Comparison of ENCODE assay signal across 1 cellular context in the genomic region with DNA sequence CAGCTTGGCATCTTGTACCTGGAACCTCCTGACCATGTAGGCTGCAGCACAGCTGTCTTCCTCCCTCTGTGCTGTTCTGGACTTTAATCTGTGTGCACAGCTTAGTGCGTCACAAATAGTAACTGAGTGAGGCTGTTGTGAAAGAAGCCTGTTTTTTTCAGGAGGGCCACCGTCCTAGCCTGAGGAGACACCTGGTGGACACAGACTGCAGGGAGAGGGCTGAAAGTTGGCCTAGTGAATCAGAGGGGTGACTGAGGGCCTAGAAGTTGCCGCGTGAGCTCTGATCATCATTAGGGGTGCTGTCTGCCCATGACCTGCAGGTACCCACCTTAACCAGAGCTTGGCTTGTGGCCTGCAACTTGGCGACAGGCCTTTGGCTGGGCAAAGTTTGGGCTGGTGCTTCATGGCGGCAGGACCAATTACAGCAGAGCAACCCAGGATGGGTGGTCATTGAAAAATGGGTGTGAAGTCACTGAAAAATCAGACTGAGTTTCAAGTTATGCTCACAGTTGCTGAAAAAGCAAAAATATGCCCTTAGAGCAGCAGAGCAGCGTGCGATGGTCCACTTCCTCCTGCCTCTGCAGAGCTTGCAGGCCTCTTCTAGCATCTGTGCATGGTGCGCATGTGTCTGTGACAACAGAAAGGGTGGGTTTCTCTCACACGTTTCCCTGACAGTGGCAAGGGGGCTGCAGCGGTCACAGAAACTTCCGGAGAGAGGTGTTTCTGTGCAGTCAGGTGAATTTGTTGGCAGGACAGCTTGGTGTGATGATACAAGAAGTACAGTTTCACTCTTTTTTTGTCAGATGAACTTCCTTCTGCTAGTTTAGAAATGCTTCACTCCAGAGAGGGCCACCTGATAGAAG.
TF ChIP-seq lines count a peak whose summit lies in the region.

No MANE protein-coding gene starts in this region.

TF ChIP-seq in HepG2, 621 proteins besides CTCF, POLR2A, EP300 and RAD21 (continued from another document and continues in another):
- TF ChIP-seq, protein P1, sequence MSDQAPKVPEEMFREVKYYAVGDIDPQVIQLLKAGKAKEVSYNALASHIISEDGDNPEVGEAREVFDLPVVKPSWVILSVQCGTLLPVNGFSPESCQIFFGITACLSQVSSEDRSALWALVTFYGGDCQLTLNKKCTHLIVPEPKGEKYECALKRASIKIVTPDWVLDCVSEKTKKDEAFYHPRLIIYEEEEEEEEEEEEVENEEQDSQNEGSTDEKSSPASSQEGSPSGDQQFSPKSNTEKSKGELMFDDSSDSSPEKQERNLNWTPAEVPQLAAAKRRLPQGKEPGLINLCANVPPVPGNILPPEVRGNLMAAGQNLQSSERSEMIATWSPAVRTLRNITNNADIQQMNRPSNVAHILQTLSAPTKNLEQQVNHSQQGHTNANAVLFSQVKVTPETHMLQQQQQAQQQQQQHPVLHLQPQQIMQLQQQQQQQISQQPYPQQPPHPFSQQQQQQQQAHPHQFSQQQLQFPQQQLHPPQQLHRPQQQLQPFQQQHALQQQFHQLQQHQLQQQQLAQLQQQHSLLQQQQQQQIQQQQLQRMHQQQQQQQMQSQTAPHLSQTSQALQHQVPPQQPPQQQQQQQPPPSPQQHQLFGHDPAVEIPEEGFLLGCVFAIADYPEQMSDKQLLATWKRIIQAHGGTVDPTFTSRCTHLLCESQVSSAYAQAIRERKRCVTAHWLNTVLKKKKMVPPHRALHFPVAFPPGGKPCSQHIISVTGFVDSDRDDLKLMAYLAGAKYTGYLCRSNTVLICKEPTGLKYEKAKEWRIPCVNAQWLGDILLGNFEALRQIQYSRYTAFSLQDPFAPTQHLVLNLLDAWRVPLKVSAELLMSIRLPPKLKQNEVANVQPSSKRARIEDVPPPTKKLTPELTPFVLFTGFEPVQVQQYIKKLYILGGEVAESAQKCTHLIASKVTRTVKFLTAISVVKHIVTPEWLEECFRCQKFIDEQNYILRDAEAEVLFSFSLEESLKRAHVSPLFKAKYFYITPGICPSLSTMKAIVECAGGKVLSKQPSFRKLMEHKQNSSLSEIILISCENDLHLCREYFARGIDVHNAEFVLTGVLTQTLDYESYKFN (CRISPR knock-in tag; conservative IDR thresholded peaks at IDR 0.05): peak; percentile 97
- TF ChIP-seq, protein P2, sequence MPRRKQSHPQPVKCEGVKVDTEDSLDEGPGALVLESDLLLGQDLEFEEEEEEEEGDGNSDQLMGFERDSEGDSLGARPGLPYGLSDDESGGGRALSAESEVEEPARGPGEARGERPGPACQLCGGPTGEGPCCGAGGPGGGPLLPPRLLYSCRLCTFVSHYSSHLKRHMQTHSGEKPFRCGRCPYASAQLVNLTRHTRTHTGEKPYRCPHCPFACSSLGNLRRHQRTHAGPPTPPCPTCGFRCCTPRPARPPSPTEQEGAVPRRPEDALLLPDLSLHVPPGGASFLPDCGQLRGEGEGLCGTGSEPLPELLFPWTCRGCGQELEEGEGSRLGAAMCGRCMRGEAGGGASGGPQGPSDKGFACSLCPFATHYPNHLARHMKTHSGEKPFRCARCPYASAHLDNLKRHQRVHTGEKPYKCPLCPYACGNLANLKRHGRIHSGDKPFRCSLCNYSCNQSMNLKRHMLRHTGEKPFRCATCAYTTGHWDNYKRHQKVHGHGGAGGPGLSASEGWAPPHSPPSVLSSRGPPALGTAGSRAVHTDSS (CRISPR knock-in tag; conservative IDR thresholded peaks at IDR 0.05): no peak
- peak; percentile 66; the same call in 1 of the 2 replicates for TF ChIP-seq ESRRA (CRISPR knock-in tag; IDR thresholded peaks at IDR 0.05; ENCODE audit: low read depth)
- peak; percentile 87; the same call in 1 of the 2 replicates for TF ChIP-seq FOXK1 (CRISPR knock-in tag; IDR thresholded peaks at IDR 0.05; ENCODE audit: borderline replicate concordance, low read depth)
- peak; percentile 81; the same call in 1 of the 2 replicates for TF ChIP-seq YEATS4 (CRISPR knock-in tag; IDR thresholded peaks at IDR 0.05; ENCODE audit: borderline replicate concordance)
- TF ChIP-seq, protein P3, sequence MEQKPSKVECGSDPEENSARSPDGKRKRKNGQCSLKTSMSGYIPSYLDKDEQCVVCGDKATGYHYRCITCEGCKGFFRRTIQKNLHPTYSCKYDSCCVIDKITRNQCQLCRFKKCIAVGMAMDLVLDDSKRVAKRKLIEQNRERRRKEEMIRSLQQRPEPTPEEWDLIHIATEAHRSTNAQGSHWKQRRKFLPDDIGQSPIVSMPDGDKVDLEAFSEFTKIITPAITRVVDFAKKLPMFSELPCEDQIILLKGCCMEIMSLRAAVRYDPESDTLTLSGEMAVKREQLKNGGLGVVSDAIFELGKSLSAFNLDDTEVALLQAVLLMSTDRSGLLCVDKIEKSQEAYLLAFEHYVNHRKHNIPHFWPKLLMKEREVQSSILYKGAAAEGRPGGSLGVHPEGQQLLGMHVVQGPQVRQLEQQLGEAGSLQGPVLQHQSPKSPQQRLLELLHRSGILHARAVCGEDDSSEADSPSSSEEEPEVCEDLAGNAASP (CRISPR knock-in tag; IDR thresholded peaks at IDR 0.05; ENCODE audit: borderline replicate concordance): peak; percentile 89
- peak; percentile 71 for TF ChIP-seq TBL1XR1 (IDR thresholded peaks at IDR 0.05; ENCODE audit: borderline replicate concordance, low read length, partially characterized antibody)
- TF ChIP-seq MED13 (CRISPR knock-in tag; IDR thresholded peaks at IDR 0.05): no peak
- peak; percentile 92 for TF ChIP-seq KAT7 (CRISPR knock-in tag; IDR thresholded peaks at IDR 0.05; ENCODE audit: borderline replicate concordance)
- no peak for TF ChIP-seq PHB2 (IDR thresholded peaks at IDR 0.05; ENCODE audit: partially characterized antibody)
- peak; percentile 74 for TF ChIP-seq ELF1 (CRISPR knock-in tag; IDR thresholded peaks at IDR 0.05)
- TF ChIP-seq, protein P4, sequence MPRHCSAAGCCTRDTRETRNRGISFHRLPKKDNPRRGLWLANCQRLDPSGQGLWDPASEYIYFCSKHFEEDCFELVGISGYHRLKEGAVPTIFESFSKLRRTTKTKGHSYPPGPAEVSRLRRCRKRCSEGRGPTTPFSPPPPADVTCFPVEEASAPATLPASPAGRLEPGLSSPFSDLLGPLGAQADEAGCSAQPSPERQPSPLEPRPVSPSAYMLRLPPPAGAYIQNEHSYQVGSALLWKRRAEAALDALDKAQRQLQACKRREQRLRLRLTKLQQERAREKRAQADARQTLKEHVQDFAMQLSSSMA (CRISPR knock-in tag; IDR thresholded peaks at IDR 0.05): peak; percentile 74; the same call in 1 of the 2 replicates
- TF ChIP-seq SRSF4 (IDR thresholded peaks at IDR 0.05; ENCODE audit: low read depth, low read length, poor library complexity, severe bottlenecking): no peak
- TF ChIP-seq, protein P5, sequence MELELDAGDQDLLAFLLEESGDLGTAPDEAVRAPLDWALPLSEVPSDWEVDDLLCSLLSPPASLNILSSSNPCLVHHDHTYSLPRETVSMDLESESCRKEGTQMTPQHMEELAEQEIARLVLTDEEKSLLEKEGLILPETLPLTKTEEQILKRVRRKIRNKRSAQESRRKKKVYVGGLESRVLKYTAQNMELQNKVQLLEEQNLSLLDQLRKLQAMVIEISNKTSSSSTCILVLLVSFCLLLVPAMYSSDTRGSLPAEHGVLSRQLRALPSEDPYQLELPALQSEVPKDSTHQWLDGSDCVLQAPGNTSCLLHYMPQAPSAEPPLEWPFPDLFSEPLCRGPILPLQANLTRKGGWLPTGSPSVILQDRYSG (CRISPR knock-in tag; IDR thresholded peaks at IDR 0.05): no peak
- TF ChIP-seq NR2F2 (IDR thresholded peaks at IDR 0.05; ENCODE audit: borderline replicate concordance, low read depth): peak; percentile 68; the same call in 1 of the 2 replicates
- peak; percentile 90 for TF ChIP-seq MIXL1 (CRISPR knock-in tag; IDR thresholded peaks at IDR 0.05)
- TF ChIP-seq MAF1 (CRISPR knock-in tag; IDR thresholded peaks at IDR 0.05; ENCODE audit: borderline replicate concordance): peak; percentile 85; the same call in 1 of the 2 replicates
- TF ChIP-seq SAP130 (CRISPR knock-in tag; IDR thresholded peaks at IDR 0.05; ENCODE audit: low read depth): peak; percentile 98
- TF ChIP-seq ZNF230 (CRISPR knock-in tag; IDR thresholded peaks at IDR 0.05): peak; percentile 84; the same call in 1 of the 2 replicates
- peak; percentile 92 for TF ChIP-seq TEAD3 (CRISPR knock-in tag; optimal IDR thresholded peaks at IDR 0.05; ENCODE audit: borderline replicate concordance)
- no peak for TF ChIP-seq REL (CRISPR knock-in tag; conservative IDR thresholded peaks at IDR 0.05)
- peak; percentile 89 for TF ChIP-seq HOXA5 (CRISPR knock-in tag; IDR thresholded peaks at IDR 0.05)
- TF ChIP-seq, protein P6, sequence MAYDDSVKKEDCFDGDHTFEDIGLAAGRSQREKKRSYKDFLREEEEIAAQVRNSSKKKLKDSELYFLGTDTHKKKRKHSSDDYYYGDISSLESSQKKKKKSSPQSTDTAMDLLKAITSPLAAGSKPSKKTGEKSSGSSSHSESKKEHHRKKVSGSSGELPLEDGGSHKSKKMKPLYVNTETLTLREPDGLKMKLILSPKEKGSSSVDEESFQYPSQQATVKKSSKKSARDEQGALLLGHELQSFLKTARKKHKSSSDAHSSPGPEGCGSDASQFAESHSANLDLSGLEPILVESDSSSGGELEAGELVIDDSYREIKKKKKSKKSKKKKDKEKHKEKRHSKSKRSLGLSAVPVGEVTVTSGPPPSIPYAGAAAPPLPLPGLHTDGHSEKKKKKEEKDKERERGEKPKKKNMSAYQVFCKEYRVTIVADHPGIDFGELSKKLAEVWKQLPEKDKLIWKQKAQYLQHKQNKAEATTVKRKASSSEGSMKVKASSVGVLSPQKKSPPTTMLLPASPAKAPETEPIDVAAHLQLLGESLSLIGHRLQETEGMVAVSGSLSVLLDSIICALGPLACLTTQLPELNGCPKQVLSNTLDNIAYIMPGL (CRISPR knock-in tag; IDR thresholded peaks at IDR 0.05; ENCODE audit: borderline replicate concordance in 1 of 2, low read depth in 1 of 2): peak; percentile 96 to 98
- TF ChIP-seq ZNF331 (CRISPR knock-in tag; IDR thresholded peaks at IDR 0.05): peak; percentile 97
- TF ChIP-seq ZNF724P (CRISPR knock-in tag; IDR thresholded peaks at IDR 0.05; ENCODE audit: borderline replicate concordance): 0 out of 2 replicates have a peak, but pooled peaks have one; percentile 68
- TF ChIP-seq, protein P7, sequence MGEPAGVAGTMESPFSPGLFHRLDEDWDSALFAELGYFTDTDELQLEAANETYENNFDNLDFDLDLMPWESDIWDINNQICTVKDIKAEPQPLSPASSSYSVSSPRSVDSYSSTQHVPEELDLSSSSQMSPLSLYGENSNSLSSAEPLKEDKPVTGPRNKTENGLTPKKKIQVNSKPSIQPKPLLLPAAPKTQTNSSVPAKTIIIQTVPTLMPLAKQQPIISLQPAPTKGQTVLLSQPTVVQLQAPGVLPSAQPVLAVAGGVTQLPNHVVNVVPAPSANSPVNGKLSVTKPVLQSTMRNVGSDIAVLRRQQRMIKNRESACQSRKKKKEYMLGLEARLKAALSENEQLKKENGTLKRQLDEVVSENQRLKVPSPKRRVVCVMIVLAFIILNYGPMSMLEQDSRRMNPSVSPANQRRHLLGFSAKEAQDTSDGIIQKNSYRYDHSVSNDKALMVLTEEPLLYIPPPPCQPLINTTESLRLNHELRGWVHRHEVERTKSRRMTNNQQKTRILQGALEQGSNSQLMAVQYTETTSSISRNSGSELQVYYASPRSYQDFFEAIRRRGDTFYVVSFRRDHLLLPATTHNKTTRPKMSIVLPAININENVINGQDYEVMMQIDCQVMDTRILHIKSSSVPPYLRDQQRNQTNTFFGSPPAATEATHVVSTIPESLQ (CRISPR knock-in tag; conservative IDR thresholded peaks at IDR 0.05): peak; percentile 96
- TF ChIP-seq SIN3B (IDR thresholded peaks at IDR 0.05; ENCODE audit: low read length): peak; percentile 68; the same call in 1 of the 2 replicates
- TF ChIP-seq ZNF564 (CRISPR knock-in tag; IDR thresholded peaks at IDR 0.05): 0 out of 2 replicates have a peak, but pooled peaks have one; percentile 37
- TF ChIP-seq ETV6 (CRISPR knock-in tag; conservative IDR thresholded peaks at IDR 0.05): no peak
- no peak for TF ChIP-seq HNRNPUL1 (IDR thresholded peaks at IDR 0.05; ENCODE audit: low read depth, low read length)
- TF ChIP-seq, protein P8, sequence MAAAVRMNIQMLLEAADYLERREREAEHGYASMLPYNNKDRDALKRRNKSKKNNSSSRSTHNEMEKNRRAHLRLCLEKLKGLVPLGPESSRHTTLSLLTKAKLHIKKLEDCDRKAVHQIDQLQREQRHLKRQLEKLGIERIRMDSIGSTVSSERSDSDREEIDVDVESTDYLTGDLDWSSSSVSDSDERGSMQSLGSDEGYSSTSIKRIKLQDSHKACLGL (CRISPR knock-in tag; IDR thresholded peaks at IDR 0.05): peak; percentile 43; the same call in 1 of the 2 replicates
- TF ChIP-seq, protein P9, sequence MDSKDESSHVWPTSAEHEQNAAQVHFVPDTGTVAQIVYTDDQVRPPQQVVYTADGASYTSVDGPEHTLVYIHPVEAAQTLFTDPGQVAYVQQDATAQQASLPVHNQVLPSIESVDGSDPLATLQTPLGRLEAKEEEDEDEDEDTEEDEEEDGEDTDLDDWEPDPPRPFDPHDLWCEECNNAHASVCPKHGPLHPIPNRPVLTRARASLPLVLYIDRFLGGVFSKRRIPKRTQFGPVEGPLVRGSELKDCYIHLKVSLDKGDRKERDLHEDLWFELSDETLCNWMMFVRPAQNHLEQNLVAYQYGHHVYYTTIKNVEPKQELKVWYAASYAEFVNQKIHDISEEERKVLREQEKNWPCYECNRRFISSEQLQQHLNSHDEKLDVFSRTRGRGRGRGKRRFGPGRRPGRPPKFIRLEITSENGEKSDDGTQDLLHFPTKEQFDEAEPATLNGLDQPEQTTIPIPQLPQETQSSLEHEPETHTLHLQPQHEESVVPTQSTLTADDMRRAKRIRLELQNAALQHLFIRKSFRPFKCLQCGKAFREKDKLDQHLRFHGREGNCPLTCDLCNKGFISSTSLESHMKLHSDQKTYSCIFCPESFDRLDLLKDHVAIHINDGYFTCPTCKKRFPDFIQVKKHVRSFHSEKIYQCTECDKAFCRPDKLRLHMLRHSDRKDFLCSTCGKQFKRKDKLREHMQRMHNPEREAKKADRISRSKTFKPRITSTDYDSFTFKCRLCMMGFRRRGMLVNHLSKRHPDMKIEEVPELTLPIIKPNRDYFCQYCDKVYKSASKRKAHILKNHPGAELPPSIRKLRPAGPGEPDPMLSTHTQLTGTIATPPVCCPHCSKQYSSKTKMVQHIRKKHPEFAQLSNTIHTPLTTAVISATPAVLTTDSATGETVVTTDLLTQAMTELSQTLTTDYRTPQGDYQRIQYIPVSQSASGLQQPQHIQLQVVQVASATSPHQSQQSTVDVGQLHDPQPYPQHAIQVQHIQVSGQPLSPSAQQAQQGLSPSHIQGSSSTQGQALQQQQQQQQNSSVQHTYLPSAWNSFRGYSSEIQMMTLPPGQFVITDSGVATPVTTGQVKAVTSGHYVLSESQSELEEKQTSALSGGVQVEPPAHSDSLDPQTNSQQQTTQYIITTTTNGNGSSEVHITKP (CRISPR knock-in tag; IDR thresholded peaks at IDR 0.05; ENCODE audit: low read depth): 0 out of 2 replicates have a peak, but pooled peaks have one; percentile 54
- TF ChIP-seq ZBTB21 (CRISPR knock-in tag; IDR thresholded peaks at IDR 0.05): peak; percentile 94
